ENCODE assay signal across 8 cellular contexts in genomic region chr6:31498748-31499147, GRCh38. TPM values are rescaled to one million over a fixed set of nuclear protein-coding genes. Genes with fewer than 3 reads are reported as not detected.
DNase-seq lines count a peak whose midpoint lies in the region; ATAC-seq and TF ChIP-seq lines count a peak whose summit lies in the region.

No MANE protein-coding gene starts in this region.

- no peak for TF ChIP-seq CTCF in AG09309 (IDR thresholded peaks at IDR 0.05; ENCODE audit: control insufficient read depth, insufficient read depth, low read depth, low read length, missing control alignments)
- no peak for TF ChIP-seq CTCF in MCF 10A (IDR thresholded peaks at IDR 0.05; ENCODE audit: unreplicated experiment)
- TF ChIP-seq CTCF in lower lobe of right lung (IDR thresholded peaks at IDR 0.05) = no peak
- no peak for TF ChIP-seq CTCF in uterus (IDR thresholded peaks at IDR 0.05)
- TF ChIP-seq CTCF in MM.1S (IDR thresholded peaks at IDR 0.05; ENCODE audit: low read length) = no peak

- H2AFZ ChIP-seq in MM.1S (ENCODE audit: low read length) = no peak overlapping the region

- H3K9me3 ChIP-seq in lower lobe of right lung (no peaks in the 10 kb centered on the region), uterus (no peaks in the 10 kb centered on the region), MM.1S (replicated peaks; ENCODE audit: insufficient read depth, low read length) (no peaks in the 10 kb centered on the region)

- H3K79me2 ChIP-seq in MM.1S (ENCODE audit: low read length) = peaks cover 96% of the 10 kb centered on the region

- H3K9me2 ChIP-seq in MM.1S (replicated peaks; ENCODE audit: insufficient read depth, low read length) = no peaks in the 10 kb centered on the region

- peaks cover 5% of the 10 kb centered on the region for H3K36me3 Mint-ChIP-seq in MCF 10A (ENCODE audit: insufficient read depth, unreplicated experiment)

- CTCF ChIA-PET in MCF 10A (lab: Yijun Ruan, JAX) = no interaction called here

- H3K27ac ChIP-seq in lower lobe of right lung (no peak overlapping the region), uterus (no peak overlapping the region), MM.1S (ENCODE audit: low read length) (no peak overlapping the region)

- intact Hi-C loops in MCF 10A (cut with micrococcal nuclease) = loop anchor here (1.0 kb wide), 1 partner anchor 43 kb away; no protein-coding TSS in a partner anchor
- intact Hi-C loops in lower lobe of right lung (cut with DNase I) = no loop called here
- intact Hi-C loops in uterus (cut with DNase I; ENCODE audit: low total_unique reads) = no loop called here

- H3K27me3 Mint-ChIP-seq in MCF 10A (ENCODE audit: insufficient read depth, unreplicated experiment) = no peaks in the 10 kb centered on the region

- peak overlapping the region; percentile 19 for H3K4me3 ChIP-seq in AG09309 (ENCODE audit: control insufficient read depth, low read depth, low read length)
- H3K4me3 ChIP-seq in H7 (ENCODE audit: insufficient read depth, low read depth, low read length) = peak overlapping the region; percentile 58
- H3K4me3 ChIP-seq in lower lobe of right lung = peak overlapping the region; percentile 72
- no peak overlapping the region for H3K4me3 ChIP-seq in uterus
- no peak overlapping the region for H3K4me3 ChIP-seq in MM.1S (ENCODE audit: low read length)

- peaks cover 40% of the 10 kb centered on the region for H4K20me1 ChIP-seq in MM.1S (ENCODE audit: insufficient read depth, low read length)

- ATAC-seq in lower lobe of right lung = no peak
- no peak for ATAC-seq in GM18909 (IDR thresholded peaks at IDR 0.05; ENCODE audit: poor library complexity, unreplicated experiment)

- no peak for TF ChIP-seq POLR2A in uterus (IDR thresholded peaks at IDR 0.05)

- no peak overlapping the region for H3K27ac Mint-ChIP-seq in MCF 10A (ENCODE audit: low read depth, unreplicated experiment)

- H3K27me3 ChIP-seq in H7 (ENCODE audit: control insufficient read depth, insufficient read depth, low read length) (no peaks in the 10 kb centered on the region; the same call in 1 of the 2 replicates), lower lobe of right lung (ENCODE audit: low read depth) (no peaks in the 10 kb centered on the region), uterus (no peaks in the 10 kb centered on the region), MM.1S (replicated peaks; ENCODE audit: insufficient read depth, low read length) (no peaks in the 10 kb centered on the region)

- H3K4me2 ChIP-seq in MM.1S (ENCODE audit: low read depth, low read length) = no peak overlapping the region

- no peaks in the 10 kb centered on the region for H3K36me3 ChIP-seq in H7 (replicated peaks; ENCODE audit: control insufficient read depth, insufficient read depth, low read length)
- no peaks in the 10 kb centered on the region for H3K36me3 ChIP-seq in lower lobe of right lung
- H3K36me3 ChIP-seq in uterus = no peaks in the 10 kb centered on the region
- no peaks in the 10 kb centered on the region for H3K36me3 ChIP-seq in MM.1S (replicated peaks; ENCODE audit: insufficient read depth, low read length)

- H3K4me1 ChIP-seq in lower lobe of right lung = peaks cover 13% of the 10 kb centered on the region
- H3K4me1 ChIP-seq in uterus = peaks cover 0 to 3% of the 10 kb centered on the region in 2 donors
- H3K4me1 ChIP-seq in MM.1S (ENCODE audit: low read length) = no peaks in the 10 kb centered on the region

- no peak overlapping the region for H3K9ac ChIP-seq in MM.1S (ENCODE audit: low read length)

- POLR2A ChIA-PET in MCF 10A (lab: Yijun Ruan, JAX) = interaction anchor here (1.3 to 7.6 kb wide), 3 partner anchors 42 to 165 kb away, joined by 5 to 173 read pairs (median 7); partner anchors contain the start of genes DDX39B, GPANK1 and NFKBIL1

- H3K9me3 Mint-ChIP-seq in MCF 10A (ENCODE audit: unreplicated experiment) = no peaks in the 10 kb centered on the region

- peaks cover 41% of the 10 kb centered on the region for H3K4me1 Mint-ChIP-seq in MCF 10A (ENCODE audit: insufficient read depth, unreplicated experiment)

- H3K4me3 Mint-ChIP-seq in MCF 10A (ENCODE audit: unreplicated experiment) = peak overlapping the region; percentile 78

- peaks cover 25% of the 10 kb centered on the region for H3F3A ChIP-seq in MM.1S (ENCODE audit: insufficient read depth, low read length)

- BruUV-seq in MCF 10A (replicated peaks; lab: Mats Ljungman, UMichigan) = no TSS peak

- no peak for DNase-seq in AG09309 (ENCODE audit: low read depth)
- peak; percentile 61 for DNase-seq in H7
- DNase-seq in MCF 10A (ENCODE audit: unreplicated experiment) = no peak
- no peak for DNase-seq in lower lobe of right lung
- DNase-seq in uterus = no peak
- DNase-seq in MM.1S = no peak
- no peak for DNase-seq in NCI-H1048 (lab: John Stamatoyannopoulos, UW)

RNA-seq across cellular contexts. Expression of gene MICB, which starts 0.8 kb away (rescaled TPM):
- total RNA-seq in H7 (2014; rRNA removed; shearing (Covaris generic)) = 50.3 and 55.4 TPM in 2 replicates
- total RNA-seq in MCF 10A (2022) (4.3 and 7.6 TPM in 2 replicates), lower lobe of right lung (13.8 TPM), uterus (1 to 10 TPM; 1.9 to 4.8 (median 2.9) TPM)

RNA-seq across cellular contexts. Expression of gene MCCD1, which starts 30.0 kb away (rescaled TPM):
- not detected in 2 replicates for total RNA-seq in H7 (2014; rRNA removed; shearing (Covaris generic))
- total RNA-seq in MCF 10A (2022) = not detected in 2 replicates
- not detected for total RNA-seq in lower lobe of right lung
- total RNA-seq in uterus = not detected

RNA-seq across cellular contexts. Expression of gene DDX39B, which starts 43.1 kb away (rescaled TPM):
- 787 and 872 TPM in 2 replicates for total RNA-seq in H7 (2014; rRNA removed; shearing (Covaris generic))
- total RNA-seq in MCF 10A (2022) = 551 and 565 TPM in 2 replicates
- total RNA-seq in lower lobe of right lung = 265 TPM
- total RNA-seq in uterus = 100 to 1,000 TPM; 119 to 429 (median 282) TPM

RNA-seq across cellular contexts. Expression of gene ATP6V1G2, which starts 47.7 kb away (rescaled TPM):
- total RNA-seq in H7 (2014; rRNA removed; shearing (Covaris generic)) = 3.5 and 7.0 TPM in 2 replicates
- total RNA-seq in MCF 10A (2022) (1.2 and 2.4 TPM in 2 replicates), lower lobe of right lung (1.6 TPM), uterus (1 to 10 TPM in 2 of 4 donors, not detected in 2; 1.2 to 1.6 TPM)

RNA-seq across cellular contexts. Expression of gene NFKBIL1, which starts 48.7 kb away (rescaled TPM):
- 33.2 and 34.2 TPM in 2 replicates for total RNA-seq in H7 (2014; rRNA removed; shearing (Covaris generic))
- total RNA-seq in MCF 10A (2022) = 25.2 and 30.3 TPM in 2 replicates
- 17.8 TPM for total RNA-seq in lower lobe of right lung
- 10 to 100 TPM; 19.7 to 38.5 (median 20.8) TPM for total RNA-seq in uterus

Comparison
In these comparisons a context has a peak if more than half of its experiments do, and no peak if none do; other contexts are left out.
1. H3K4me3 ChIP-seq: peak in AG09309 (single experiment), H7 (single experiment) and lower lobe of right lung (single experiment); none in uterus (0 of 2) and MM.1S (single experiment).